ENCODE assay signal across 17 cellular contexts in the genomic region with DNA sequence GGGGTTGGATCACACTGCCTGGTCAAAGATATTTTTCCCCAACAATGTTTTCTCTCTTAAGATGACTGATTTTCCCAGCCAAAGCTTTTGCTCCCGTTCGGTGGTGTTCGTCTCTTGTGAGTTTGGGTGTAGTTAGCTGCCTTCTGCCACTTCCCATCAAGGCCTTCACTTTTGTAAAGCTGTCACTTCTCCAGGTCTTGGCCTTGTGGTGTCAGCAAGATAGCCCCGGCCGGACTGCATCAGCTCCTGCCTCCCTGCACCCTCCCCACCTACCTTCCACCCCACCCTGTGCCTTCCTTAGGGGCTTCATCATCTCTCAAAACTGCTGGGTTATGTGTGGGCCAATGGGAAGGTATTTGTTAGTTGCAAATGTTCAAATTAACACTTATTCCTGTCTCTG.
DNase-seq lines count a peak whose midpoint lies in the region; TF ChIP-seq lines count a peak whose summit lies in the region.
"Had no signal": no experiment of that assay in that cellular context is flagged by ENCODE, and none has a peak within 500 bp of the region (broad histone marks: within the 10 kb centered on the region; RNA-seq: fewer than 3 reads in every experiment).

No MANE protein-coding gene starts in this region.

- no peaks in the 10 kb centered on the region for H3K4me1 ChIP-seq in esophagus muscularis mucosa
- H3K4me1 ChIP-seq: BE2C, Caco-2, HAP-1 had no signal

- peaks cover 0 to 13% (median 5%) of the 10 kb centered on the region in 4 donors for H3K9me3 ChIP-seq in esophagus muscularis mucosa
- H3K9me3 ChIP-seq: BE2C, Caco-2, HAP-1 had no signal

- H3K27ac ChIP-seq in esophagus muscularis mucosa (replicated peaks in 1 of 4), result no peak overlapping the region
- H3K27ac ChIP-seq: 22Rv1 had no signal

- no peaks in the 10 kb centered on the region for H3K27me3 ChIP-seq in esophagus muscularis mucosa
- H3K27me3 ChIP-seq: BE2C had no signal

- no peaks in the 10 kb centered on the region for H3K4me1 Mint-ChIP-seq in activated CD4-positive, alpha-beta T cell treated with anti-CD3 and anti-CD28 coated beads, Interleukin-2, amount 10 ng/mL, durations not matched to agents 24 days and 14 days
- H3K4me1 Mint-ChIP-seq in osteocyte (ENCODE audit: unreplicated experiment), result peaks cover 12% of the 10 kb centered on the region
- H3K4me1 Mint-ChIP-seq in activated naive CD4-positive, alpha-beta T cell treated with anti-CD3 and anti-CD28 coated beads for 36 hours (ENCODE audit: low read depth), result no peaks in the 10 kb centered on the region
- H3K4me1 Mint-ChIP-seq: CD4-positive, alpha-beta memory T cell had no signal

- no peak for TF ChIP-seq POLR2A in esophagus muscularis mucosa (IDR thresholded peaks at IDR 0.05; ENCODE audit: low read depth)

- CTCF ChIA-PET in activated naive CD4-positive, alpha-beta T cell treated with anti-CD3 and anti-CD28 coated beads for 36 hours (lab: Charles Lee), result no interaction called here

- peaks cover 7% of the 10 kb centered on the region for H3K27me3 Mint-ChIP-seq in activated CD4-positive, alpha-beta T cell treated with anti-CD3 and anti-CD28 coated beads, Interleukin-2, amount 10 ng/mL, durations not matched to agents 24 days and 14 days
- H3K27me3 Mint-ChIP-seq in osteocyte (ENCODE audit: unreplicated experiment), result peaks cover 9% of the 10 kb centered on the region
- peaks cover 6% of the 10 kb centered on the region for H3K27me3 Mint-ChIP-seq in activated naive CD4-positive, alpha-beta T cell treated with anti-CD3 and anti-CD28 coated beads for 36 hours (ENCODE audit: low read depth)

- TF ChIP-seq EP300 in esophagus muscularis mucosa (IDR thresholded peaks at IDR 0.05), result no peak

- no peak for TF ChIP-seq CTCF in esophagus muscularis mucosa (IDR thresholded peaks at IDR 0.05)
- TF ChIP-seq CTCF in osteocyte (IDR thresholded peaks at IDR 0.05), result no peak

- no peak overlapping the region for H3K4me3 ChIP-seq in esophagus muscularis mucosa
- H3K4me3 ChIP-seq: HAP-1 had no signal

- intact Hi-C loops in activated CD4-positive, alpha-beta T cell treated with anti-CD3 and anti-CD28 coated beads, Interleukin-2, amount 10 ng/mL, durations not matched to agents 24 days and 14 days (cut with micrococcal nuclease), result no loop called here
- intact Hi-C loops in esophagus muscularis mucosa (cut with DNase I), result no loop called here
- intact Hi-C loops in activated naive CD4-positive, alpha-beta T cell treated with anti-CD3 and anti-CD28 coated beads for 36 hours (cut with micrococcal nuclease), result no loop called here

- peak; percentile 16 for DNase-seq in activated CD4-positive, alpha-beta T cell treated with anti-CD3 and anti-CD28 coated beads, Interleukin-2, amount 10 ng/mL, durations not matched to agents 24 days and 14 days
- no peak for DNase-seq in activated CD4-positive, alpha-beta T cell treated with anti-CD3 and anti-CD28 coated beads, Interleukin-2, amount 50 U/mL, for 48 hours
- DNase-seq in esophagus muscularis mucosa (ENCODE audit: extremely low spot score), result peak; percentile 80
- peak; percentile 44 for DNase-seq in osteocyte (ENCODE audit: extremely low spot score, unreplicated experiment)
- no peak for DNase-seq in COLO829 (ENCODE audit: low spot score)
- DNase-seq in NCI-H2227 (lab: John Stamatoyannopoulos, UW; ENCODE audit: unreplicated experiment), result no peak
- DNase-seq in activated naive CD4-positive, alpha-beta T cell treated with anti-CD3 and anti-CD28 coated beads for 36 hours, result no peak
- DNase-seq: BE2C; C1 segment of cervical spinal cord; Caco-2; CD4-positive, alpha-beta memory T cell; DMS153; DND-41; GOT3; HFFc6 had no signal

- no peak overlapping the region for H3K27ac Mint-ChIP-seq in activated CD4-positive, alpha-beta T cell treated with anti-CD3 and anti-CD28 coated beads, Interleukin-2, amount 10 ng/mL, durations not matched to agents 24 days and 14 days
- H3K27ac Mint-ChIP-seq in osteocyte (ENCODE audit: unreplicated experiment), result no peak overlapping the region
- H3K27ac Mint-ChIP-seq in activated naive CD4-positive, alpha-beta T cell treated with anti-CD3 and anti-CD28 coated beads for 36 hours, result no peak overlapping the region
- H3K27ac Mint-ChIP-seq: CD4-positive, alpha-beta memory T cell; HFFc6 had no signal

- no peak overlapping the region for H3K4me3 Mint-ChIP-seq in activated CD4-positive, alpha-beta T cell treated with anti-CD3 and anti-CD28 coated beads, Interleukin-2, amount 10 ng/mL, durations not matched to agents 24 days and 14 days
- no peak overlapping the region for H3K4me3 Mint-ChIP-seq in osteocyte (ENCODE audit: unreplicated experiment)
- no peak overlapping the region for H3K4me3 Mint-ChIP-seq in activated naive CD4-positive, alpha-beta T cell treated with anti-CD3 and anti-CD28 coated beads for 36 hours
- H3K4me3 Mint-ChIP-seq: CD4-positive, alpha-beta memory T cell; HFFc6 had no signal

- H3K36me3 ChIP-seq in esophagus muscularis mucosa, result no peaks in the 10 kb centered on the region
- H3K36me3 ChIP-seq: BE2C, HAP-1 had no signal

- WGBS in esophagus muscularis mucosa, result 77% methylated on average over 5 of the region's 5 CpGs

- no peaks in the 10 kb centered on the region for H3K36me3 Mint-ChIP-seq in activated CD4-positive, alpha-beta T cell treated with anti-CD3 and anti-CD28 coated beads, Interleukin-2, amount 10 ng/mL, durations not matched to agents 24 days and 14 days (ENCODE audit: low read depth)
- H3K36me3 Mint-ChIP-seq in osteocyte (ENCODE audit: unreplicated experiment), result no peaks in the 10 kb centered on the region
- H3K36me3 Mint-ChIP-seq in activated naive CD4-positive, alpha-beta T cell treated with anti-CD3 and anti-CD28 coated beads for 36 hours (ENCODE audit: low read depth), result peaks cover 2% of the 10 kb centered on the region

- no peaks in the 10 kb centered on the region for H3K9me3 Mint-ChIP-seq in activated CD4-positive, alpha-beta T cell treated with anti-CD3 and anti-CD28 coated beads, Interleukin-2, amount 10 ng/mL, durations not matched to agents 24 days and 14 days
- H3K9me3 Mint-ChIP-seq in osteocyte (ENCODE audit: unreplicated experiment), result peaks cover 9% of the 10 kb centered on the region
- peaks cover 9% of the 10 kb centered on the region for H3K9me3 Mint-ChIP-seq in activated naive CD4-positive, alpha-beta T cell treated with anti-CD3 and anti-CD28 coated beads for 36 hours

Comparison
In these comparisons a context has a peak if more than half of its experiments do, and no peak if none do; other contexts are left out.
1. DNase-seq: peak in activated CD4-positive, alpha-beta T cell treated with anti-CD3 and anti-CD28 coated beads, Interleukin-2, amount 10 ng/mL, durations not matched to agents 24 days and 14 days (single experiment), esophagus muscularis mucosa (single experiment) and osteocyte (single experiment); none in activated CD4-positive, alpha-beta T cell treated with anti-CD3 and anti-CD28 coated beads, Interleukin-2, amount 50 U/mL, for 48 hours (0 of 2), COLO829 (single experiment), NCI-H2227 (single experiment) and activated naive CD4-positive, alpha-beta T cell treated with anti-CD3 and anti-CD28 coated beads for 36 hours (single experiment).